Comparison of ENCODE assay signal across 11 cellular contexts in the genomic region with DNA sequence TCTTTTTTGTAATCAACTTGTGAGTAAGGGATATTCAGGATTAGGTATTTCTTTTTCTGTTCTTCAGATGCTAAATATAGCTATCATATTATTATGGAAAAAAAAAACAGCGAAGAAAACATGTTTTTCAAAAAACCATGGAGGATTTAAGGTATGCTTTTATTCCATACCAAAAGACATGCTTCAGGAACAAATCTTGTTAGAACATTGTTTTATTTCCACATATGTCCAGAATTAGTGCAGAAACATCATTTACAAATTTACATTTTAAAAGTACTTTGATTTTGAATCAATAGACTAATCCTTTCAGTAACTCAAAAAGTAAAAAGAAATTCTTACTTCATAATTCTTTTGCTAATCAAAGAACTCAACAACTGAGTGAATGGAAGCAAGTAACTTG.
"Had no signal": no experiment of that assay in that cellular context is flagged by ENCODE, and none has a peak within 500 bp of the region (broad histone marks: within the 10 kb centered on the region; RNA-seq: fewer than 3 reads in every experiment).

No MANE protein-coding gene starts in this region.

- H3K9ac ChIP-seq: GM23248 had no signal

- H3K36me3 ChIP-seq: HAP-1 had no signal

- ATAC-seq: GM23338, HCT116 had no signal

- H3K27ac ChIP-seq: GM23248 had no signal

- H3K27ac Mint-ChIP-seq: GM23338, HFFc6 had no signal

- DNase-seq: GM23248, GOT3, H7, H9, HCEC 1CT, HFFc6 had no signal

- FAIRE-seq: H1, H54 had no signal

- H3K4me3 Mint-ChIP-seq: GM23338, H9, HFFc6 had no signal

- H3K9me3 ChIP-seq: HAP-1 had no signal

- H3K9me3 Mint-ChIP-seq: GM23338, H9, HFFc6 had no signal

- H3K4me3 ChIP-seq: GM23248, GM23338, HAP-1 had no signal
